ENCODE assay signal across 25 cellular contexts in genomic region chr1:55707196-55707595, GRCh38.
"Had no signal": no experiment of that assay in that cellular context is flagged by ENCODE, and none has a peak within 500 bp of the region (broad histone marks: within the 10 kb centered on the region; RNA-seq: fewer than 3 reads in every experiment).

No MANE protein-coding gene starts in this region.

- DNase-seq: activated CD4-positive, alpha-beta T cell treated with anti-CD3 and anti-CD28 coated beads for 4 hours; activated CD8-positive, alpha-beta memory T cell treated with anti-CD3 and anti-CD28 coated beads, Interleukin-2, amount 50 U/mL, for 48 hours; activated CD8-positive, alpha-beta T cell treated with anti-CD3 and anti-CD28 coated beads, Interleukin-2, amount 10 ng/mL, durations not matched to agents 7 days and 5 days; activated effector memory CD4-positive, alpha-beta T cell treated with Interleukin-2 at 50 U/mL for 16 hours; activated naive CD4-positive, alpha-beta T cell; activated T-cell treated with anti-CD3 and anti-CD28 coated beads, Interleukin-2, amount 50 U/mL, for 1 hour; aorta; caudate nucleus; MG63; NCI-H1105; NCI-H1436; NCI-H1694 treated with DMSO at 0.1 percent for 48 hours; NCI-H2029 treated with DMSO at 0.1 percent for 48 hours; NCI-H345; NCI-H526; NCI-H774; NK-92 treated with Interleukin-12 subunit alpha and Interleukin-12 subunit beta, amount 100 ng/mL, for 24 hours; RPMI8226; T-helper 1 cell had no signal

- H3K27me3 Mint-ChIP-seq: activated naive CD4-positive, alpha-beta T cell treated with anti-CD3 and anti-CD28 coated beads, Interleukin-2, amount 50 U/mL, for 24 hours had no signal

- H3K4me1 ChIP-seq: breast epithelium had no signal

- H3K27me3 ChIP-seq: breast epithelium, MG63 had no signal

- H3K9me3 Mint-ChIP-seq: activated naive CD4-positive, alpha-beta T cell treated with anti-CD3 and anti-CD28 coated beads, Interleukin-2, amount 50 U/mL, for 24 hours had no signal

- H3K27ac Mint-ChIP-seq: activated CD8-positive, alpha-beta T cell treated with anti-CD3 and anti-CD28 coated beads, Interleukin-2, amount 10 ng/mL, durations not matched to agents 7 days and 5 days; activated naive CD4-positive, alpha-beta T cell treated with anti-CD3 and anti-CD28 coated beads, Interleukin-2, amount 50 U/mL, for 24 hours had no signal

- ATAC-seq: activated CD8-positive, alpha-beta T cell treated with anti-CD3 and anti-CD28 coated beads, Interleukin-2, amount 10 ng/mL, durations not matched to agents 7 days and 5 days; Panc1; Right ventricle myocardium inferior had no signal

- H3K27ac ChIP-seq: breast epithelium, SK-N-MC, VCaP had no signal

- H3K9me3 ChIP-seq: breast epithelium had no signal

- H3K4me3 Mint-ChIP-seq: activated CD8-positive, alpha-beta T cell treated with anti-CD3 and anti-CD28 coated beads, Interleukin-2, amount 10 ng/mL, durations not matched to agents 7 days and 5 days; activated naive CD4-positive, alpha-beta T cell treated with anti-CD3 and anti-CD28 coated beads, Interleukin-2, amount 50 U/mL, for 24 hours had no signal

- H3K36me3 ChIP-seq: breast epithelium, MG63 had no signal

- H3K4me1 Mint-ChIP-seq: activated naive CD4-positive, alpha-beta T cell treated with anti-CD3 and anti-CD28 coated beads, Interleukin-2, amount 50 U/mL, for 24 hours had no signal

- H3K4me3 ChIP-seq: breast epithelium, MG63, SK-N-MC had no signal

- H3K36me3 Mint-ChIP-seq: activated naive CD4-positive, alpha-beta T cell treated with anti-CD3 and anti-CD28 coated beads, Interleukin-2, amount 50 U/mL, for 24 hours had no signal
